Comparison of ENCODE assay signal across 18 cellular contexts in genomic region chr20:63471002-63471718, GRCh38. TPM values are rescaled to one million over a fixed set of nuclear protein-coding genes. Genes with fewer than 3 reads are reported as not detected.
DNase-seq lines count a peak whose midpoint lies in the region; ATAC-seq and TF ChIP-seq lines count a peak whose summit lies in the region.
"Had no signal": no experiment of that assay in that cellular context is flagged by ENCODE, and none has a peak within 500 bp of the region (broad histone marks: within the 10 kb centered on the region; RNA-seq: fewer than 3 reads in every experiment).

No MANE protein-coding gene starts in this region.

- H3K9me3 ChIP-seq in cardiac muscle cell (ENCODE audit: low read depth) (no peaks in the 10 kb centered on the region), right atrium auricular region (no peaks in the 10 kb centered on the region)
- H3K9me3 ChIP-seq: gastrocnemius medialis, ovary, transverse colon had no signal

- peaks cover 45% of the 10 kb centered on the region for H3K27me3 ChIP-seq in cardiac muscle cell
- H3K27me3 ChIP-seq in right atrium auricular region: peaks cover 17 to 36% of the 10 kb centered on the region in 2 donors

- H3K4me3 ChIP-seq in cardiac muscle cell (peak overlapping the region; percentile 40), right atrium auricular region (no peak overlapping the region)
- H3K4me3 ChIP-seq: gastrocnemius medialis, ovary, transverse colon had no signal

- H3K27ac Mint-ChIP-seq in stimulated activated memory B cell treated with anti-CD40 and anti-IgM and Interleukin-4, amounts not matched to agents 10 μg/mL and 1 μg/mL and 100 μg/mL, for 72 hours: no peak overlapping the region
- H3K27ac Mint-ChIP-seq: activated CD4-positive, alpha-beta memory T cell treated with anti-CD3 and anti-CD28 coated beads, Interleukin-2, amount 10 ng/mL, durations not matched to agents 7 days and 5 days; activated naive CD8-positive, alpha-beta T cell treated with anti-CD3 and anti-CD28 coated beads, Interleukin-2, amount 50 U/mL, for 24 hours had no signal

- DNase-seq in cardiac muscle cell (ENCODE audit: low read depth in 1 of 2, low spot score in 1 of 2) (no peak), right atrium auricular region (ENCODE audit: low spot score) (no peak), left kidney (ENCODE audit: low read depth, low spot score) (peak; percentile 43), GM10248 (ENCODE audit: extremely low spot score) (no peak), NCI-H2107 (lab: John Stamatoyannopoulos, UW) (no peak)
- DNase-seq: activated CD4-positive, alpha-beta memory T cell treated with anti-CD3 and anti-CD28 coated beads, Interleukin-2, amount 10 ng/mL, durations not matched to agents 7 days and 5 days; activated naive CD8-positive, alpha-beta T cell treated with anti-CD3 and anti-CD28 coated beads, Interleukin-2, amount 50 U/mL, for 24 hours; cerebellar nuclear complex; gastrocnemius medialis; kidney; NCI-H1694 treated with DMSO at 0.1 percent for 48 hours; NCI-H524 treated with DMSO at 0.1 percent for 48 hours; ovary; stimulated activated CD4-positive, alpha-beta T cell treated with anti-CD3 and anti-CD28 coated beads, Interleukin-4, amount 100 ng/mL, for 4 hours; transverse colon had no signal

- ATAC-seq in HG03025 (IDR thresholded peaks at IDR 0.05; ENCODE audit: low FRiP score, unreplicated experiment): no peak
- no peak for ATAC-seq in stimulated activated memory B cell treated with anti-CD40 and anti-IgM and Interleukin-4, amounts not matched to agents 10 μg/mL and 1 μg/mL and 100 μg/mL, for 72 hours
- ATAC-seq: activated naive CD8-positive, alpha-beta T cell treated with anti-CD3 and anti-CD28 coated beads, Interleukin-2, amount 50 U/mL, for 24 hours; gastrocnemius medialis had no signal

- H3K27ac ChIP-seq in cardiac muscle cell: no peak overlapping the region
- H3K27ac ChIP-seq in right atrium auricular region: no peak overlapping the region
- peak overlapping the region; percentile 30 for H3K27ac ChIP-seq in angular gyrus (ENCODE audit: low read depth, low read length)
- H3K27ac ChIP-seq: gastrocnemius medialis, ovary, transverse colon had no signal

- no peaks in the 10 kb centered on the region for H3K36me3 ChIP-seq in cardiac muscle cell
- H3K36me3 ChIP-seq in right atrium auricular region: no peaks in the 10 kb centered on the region
- H3K36me3 ChIP-seq: gastrocnemius medialis, ovary, transverse colon had no signal

- no peaks in the 10 kb centered on the region for H3K36me3 Mint-ChIP-seq in stimulated activated memory B cell treated with anti-CD40 and anti-IgM and Interleukin-4, amounts not matched to agents 10 μg/mL and 1 μg/mL and 100 μg/mL, for 72 hours

- H3K4me1 Mint-ChIP-seq in stimulated activated memory B cell treated with anti-CD40 and anti-IgM and Interleukin-4, amounts not matched to agents 10 μg/mL and 1 μg/mL and 100 μg/mL, for 72 hours: peaks cover 19% of the 10 kb centered on the region
- H3K4me1 Mint-ChIP-seq: activated CD4-positive, alpha-beta memory T cell treated with anti-CD3 and anti-CD28 coated beads, Interleukin-2, amount 10 ng/mL, durations not matched to agents 7 days and 5 days had no signal

- POLR2A ChIA-PET in GM10248 (lab: Yijun Ruan, JAX): no interaction called here

- TF ChIP-seq CTCF in cardiac muscle cell (IDR thresholded peaks at IDR 0.05; ENCODE audit: low read depth, low read length) (no peak), right atrium auricular region (IDR thresholded peaks at IDR 0.05) (no peak), GM10248 (IDR thresholded peaks at IDR 0.05; ENCODE audit: control extremely low read depth, extremely low read depth, low read depth, missing control alignments) (no peak)

- H3K9me3 Mint-ChIP-seq in stimulated activated memory B cell treated with anti-CD40 and anti-IgM and Interleukin-4, amounts not matched to agents 10 μg/mL and 1 μg/mL and 100 μg/mL, for 72 hours: no peaks in the 10 kb centered on the region
- H3K9me3 Mint-ChIP-seq: activated CD4-positive, alpha-beta memory T cell treated with anti-CD3 and anti-CD28 coated beads, Interleukin-2, amount 10 ng/mL, durations not matched to agents 7 days and 5 days; activated naive CD8-positive, alpha-beta T cell treated with anti-CD3 and anti-CD28 coated beads, Interleukin-2, amount 50 U/mL, for 24 hours had no signal

- no peaks in the 10 kb centered on the region for H3K4me1 ChIP-seq in cardiac muscle cell (ENCODE audit: low read depth)
- H3K4me1 ChIP-seq in right atrium auricular region: peaks cover 0 to 12% of the 10 kb centered on the region in 2 donors

- CTCF ChIA-PET in GM10248 (lab: Yijun Ruan, JAX): interaction anchor here (1.3 kb wide), 1 partner anchor 25 kb away, joined by 5 read pairs; no protein-coding TSS in a partner anchor

- H3K27me3 Mint-ChIP-seq in stimulated activated memory B cell treated with anti-CD40 and anti-IgM and Interleukin-4, amounts not matched to agents 10 μg/mL and 1 μg/mL and 100 μg/mL, for 72 hours: peaks cover 77% of the 10 kb centered on the region

- H3K4me3 Mint-ChIP-seq in stimulated activated memory B cell treated with anti-CD40 and anti-IgM and Interleukin-4, amounts not matched to agents 10 μg/mL and 1 μg/mL and 100 μg/mL, for 72 hours: no peak overlapping the region
- H3K4me3 Mint-ChIP-seq: activated CD4-positive, alpha-beta memory T cell treated with anti-CD3 and anti-CD28 coated beads, Interleukin-2, amount 10 ng/mL, durations not matched to agents 7 days and 5 days; activated naive CD8-positive, alpha-beta T cell treated with anti-CD3 and anti-CD28 coated beads, Interleukin-2, amount 50 U/mL, for 24 hours had no signal

RNA-seq across cellular contexts. Expression of gene KCNQ2, which starts 1.3 kb away (rescaled TPM):
- total RNA-seq in cardiac muscle cell: 13.7 and 18.0 TPM in 2 replicates
- 17.3 and 18.6 TPM in 2 replicates for polyA plus RNA-seq in cardiac muscle cell
- total RNA-seq in right atrium auricular region: not detected
- total RNA-seq: activated CD4-positive, alpha-beta memory T cell treated with anti-CD3 and anti-CD28 coated beads, Interleukin-2, amount 10 ng/mL, durations not matched to agents 7 days and 5 days; gastrocnemius medialis; ovary had no signal
- polyA plus RNA-seq: ovary had no signal

RNA-seq across cellular contexts. Expression of gene EEF1A2, which starts 27.7 kb away (rescaled TPM):
- 1,016 and 1,067 TPM in 2 replicates for total RNA-seq in cardiac muscle cell
- polyA plus RNA-seq in cardiac muscle cell: 309 and 337 TPM in 2 replicates
- 100 to 1,000 TPM; 797 to 886 TPM for total RNA-seq in right atrium auricular region

RNA-seq across cellular contexts. Expression of gene PPDPF, which starts 49.4 kb away (rescaled TPM):
- total RNA-seq in cardiac muscle cell (248 and 265 TPM in 2 replicates), right atrium auricular region (100 to 1,000 TPM; 138 to 185 TPM)
- polyA plus RNA-seq in cardiac muscle cell: 368 and 463 TPM in 2 replicates

Comparison
In these comparisons a context has a peak if more than half of its experiments do, and no peak if none do; other contexts are left out.
1. RNA of gene KCNQ2, which starts 1.3 kb away (total RNA-seq): 13.7 to 18.0 TPM in cardiac muscle cell; not detected in right atrium auricular region; every median in the first group is over 10 times any median in the second.